1 cellular context compared by ENCODE assay signal in genomic region chr22:42431401-42432019, GRCh38.
TF ChIP-seq lines count a peak whose summit lies in the region.

No MANE protein-coding gene starts in this region.

TF ChIP-seq in GM23338, 12 proteins besides CTCF, POLR2A, EP300 and RAD21 (continued from another document):
- TF ChIP-seq ZNF462 (CRISPR knock-in tag; IDR thresholded peaks at IDR 0.05) (no peak), REST (IDR thresholded peaks at IDR 0.05; ENCODE audit: unreplicated experiment) (no peak), CREB1 (CRISPR knock-in tag; IDR thresholded peaks at IDR 0.05; ENCODE audit: low read depth) (no peak)
